ENCODE assay signal across 31 cellular contexts in the genomic region with DNA sequence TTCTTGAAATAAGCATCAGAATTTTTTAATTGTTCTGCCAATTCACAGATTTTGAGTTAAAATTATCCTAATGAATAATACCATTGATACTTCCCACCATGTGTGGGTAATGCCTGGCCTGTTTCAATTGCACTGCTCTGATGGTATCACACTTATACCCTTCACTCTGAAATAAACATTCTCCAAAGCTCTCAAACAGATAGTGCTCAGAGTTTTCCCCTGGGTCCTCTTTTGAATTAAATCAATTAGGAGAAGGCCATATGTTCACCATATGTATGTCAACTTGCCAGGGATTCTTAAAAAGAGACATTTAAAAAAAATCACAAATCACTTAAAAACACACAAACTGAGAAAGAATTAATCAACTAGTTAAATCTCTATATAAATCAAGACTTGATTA.
DNase-seq lines count a peak whose midpoint lies in the region; TF ChIP-seq lines count a peak whose summit lies in the region.
"Had no signal": no experiment of that assay in that cellular context is flagged by ENCODE, and none has a peak within 500 bp of the region (broad histone marks: within the 10 kb centered on the region; RNA-seq: fewer than 3 reads in every experiment).

No MANE protein-coding gene starts in this region.

- no peaks in the 10 kb centered on the region for H3K27me3 ChIP-seq in spleen (replicated peaks in 1 of 7)
- H3K27me3 ChIP-seq: BLaER1, colonic mucosa, Peyer's patch, sigmoid colon had no signal

- H3K36me3 ChIP-seq in spleen: no peaks in the 10 kb centered on the region
- H3K36me3 ChIP-seq: BLaER1, colonic mucosa, Peyer's patch, sigmoid colon had no signal

- peak; percentile 7 for DNase-seq in EL
- peak; percentile 70 for DNase-seq in NCI-H524 treated with DMSO at 0.1 percent for 48 hours (lab: John Stamatoyannopoulos, UW)
- DNase-seq in cerebellar cortex (ENCODE audit: low spot score): peak; percentile 31
- DNase-seq in activated gamma-delta T cell treated with Interleukin-2 at 50 U/mL for 16 hours: no peak
- no peak for DNase-seq in spleen
- DNase-seq in chondrocyte (ENCODE audit: low spot score): no peak
- DNase-seq in NCI-H128 (lab: John Stamatoyannopoulos, UW; ENCODE audit: unreplicated experiment): no peak
- DNase-seq: activated CD4-positive, alpha-beta T cell treated with anti-CD3 and anti-CD28 coated beads, Interleukin-2, amount 50 U/mL, for 1 hour; activated effector memory CD4-positive, alpha-beta T cell treated with Interleukin-2 at 50 U/mL for 16 hours; activated naive CD8-positive, alpha-beta T cell treated with anti-CD3 and anti-CD28 coated beads for 36 hours; activated T-cell treated with anti-CD3 and anti-CD28 coated beads, Interleukin-2, amount 50 U/mL, for 1 hour; aorta; colonic mucosa; DMS79 treated with DMSO at 0.1 percent for 48 hours; effector memory CD4-positive, alpha-beta T cell; foreskin melanocyte; GM23248; MM.1S; naive thymus-derived CD4-positive, alpha-beta T cell; NCI-H1105 treated with DMSO at 0.1 percent for 48 hours; NCI-H526; Peyer's patch; psoas muscle; SIG-M5; sigmoid colon; T1000 had no signal

- H3K36me3 Mint-ChIP-seq in nephron (ENCODE audit: low read depth): no peaks in the 10 kb centered on the region
- H3K36me3 Mint-ChIP-seq in chondrocyte (ENCODE audit: low read depth): no peaks in the 10 kb centered on the region
- H3K36me3 Mint-ChIP-seq: activated naive CD8-positive, alpha-beta T cell treated with anti-CD3 and anti-CD28 coated beads for 36 hours; mesothelial cell of epicardium; naive thymus-derived CD4-positive, alpha-beta T cell; stimulated activated effector memory CD8-positive, alpha-beta T cell treated with anti-CD3 and anti-CD28 coated beads, Interleukin-12 subunit alpha, Interleukin-12 subunit beta, amount 100 ng/mL, for 72 hours; type B pancreatic cell had no signal

- H3K27me3 Mint-ChIP-seq in nephron (ENCODE audit: low read depth): no peaks in the 10 kb centered on the region
- H3K27me3 Mint-ChIP-seq in chondrocyte (ENCODE audit: low read depth): no peaks in the 10 kb centered on the region
- H3K27me3 Mint-ChIP-seq: activated naive CD8-positive, alpha-beta T cell treated with anti-CD3 and anti-CD28 coated beads for 36 hours; type B pancreatic cell had no signal

- H3K4me1 Mint-ChIP-seq in nephron: peaks cover 77% of the 10 kb centered on the region
- H3K4me1 Mint-ChIP-seq in chondrocyte (ENCODE audit: low read depth): no peaks in the 10 kb centered on the region
- H3K4me1 Mint-ChIP-seq: activated naive CD8-positive, alpha-beta T cell treated with anti-CD3 and anti-CD28 coated beads for 36 hours; stimulated activated effector memory CD8-positive, alpha-beta T cell treated with anti-CD3 and anti-CD28 coated beads, Interleukin-12 subunit alpha, Interleukin-12 subunit beta, amount 100 ng/mL, for 72 hours had no signal

- intact Hi-C loops in spleen (cut with DNase I; ENCODE audit: low total_unique reads): no loop called here

- H3K4me3 Mint-ChIP-seq in nephron: no peak overlapping the region
- no peak overlapping the region for H3K4me3 Mint-ChIP-seq in chondrocyte (ENCODE audit: unreplicated experiment)
- H3K4me3 Mint-ChIP-seq: activated naive CD8-positive, alpha-beta T cell treated with anti-CD3 and anti-CD28 coated beads for 36 hours; mesothelial cell of epicardium; naive thymus-derived CD4-positive, alpha-beta T cell; stimulated activated effector memory CD8-positive, alpha-beta T cell treated with anti-CD3 and anti-CD28 coated beads, Interleukin-12 subunit alpha, Interleukin-12 subunit beta, amount 100 ng/mL, for 72 hours; type B pancreatic cell had no signal

- TF ChIP-seq CTCF in nephron (IDR thresholded peaks at IDR 0.05; ENCODE audit: unreplicated experiment in 3 of 3) (no peak), spleen (IDR thresholded peaks at IDR 0.05 in 8 of 11, conservative IDR thresholded peaks at IDR 0.05 in 3 of 11) (no peak), chondrocyte (IDR thresholded peaks at IDR 0.05) (no peak)

- H3K9me3 Mint-ChIP-seq in nephron (no peaks in the 10 kb centered on the region), chondrocyte (ENCODE audit: low read depth) (no peaks in the 10 kb centered on the region)
- H3K9me3 Mint-ChIP-seq: activated naive CD8-positive, alpha-beta T cell treated with anti-CD3 and anti-CD28 coated beads for 36 hours; mesothelial cell of epicardium; stimulated activated effector memory CD8-positive, alpha-beta T cell treated with anti-CD3 and anti-CD28 coated beads, Interleukin-12 subunit alpha, Interleukin-12 subunit beta, amount 100 ng/mL, for 72 hours; type B pancreatic cell had no signal

- H3K4me1 ChIP-seq in spleen: peaks cover 0 to 23% (median 16%) of the 10 kb centered on the region in 6 donors
- H3K4me1 ChIP-seq: colonic mucosa, Peyer's patch, psoas muscle, sigmoid colon had no signal

- H3K27ac Mint-ChIP-seq in nephron (peak overlapping the region in 2 of 3 experiments; percentile 32 to 57), chondrocyte (ENCODE audit: unreplicated experiment) (no peak overlapping the region)
- H3K27ac Mint-ChIP-seq: activated naive CD8-positive, alpha-beta T cell treated with anti-CD3 and anti-CD28 coated beads for 36 hours; naive thymus-derived CD4-positive, alpha-beta T cell; stimulated activated effector memory CD8-positive, alpha-beta T cell treated with anti-CD3 and anti-CD28 coated beads, Interleukin-12 subunit alpha, Interleukin-12 subunit beta, amount 100 ng/mL, for 72 hours; type B pancreatic cell had no signal

- H3K4me3 ChIP-seq in spleen: no peak overlapping the region
- H3K4me3 ChIP-seq: BLaER1, colonic mucosa, GM23248, Peyer's patch, psoas muscle, sigmoid colon had no signal

- no peaks in the 10 kb centered on the region for H3K9me3 ChIP-seq in spleen
- H3K9me3 ChIP-seq: BLaER1, colonic mucosa, Peyer's patch, psoas muscle had no signal

- no peak overlapping the region for H3K27ac ChIP-seq in spleen
- H3K27ac ChIP-seq: BLaER1, colonic mucosa, GM23248, Peyer's patch, psoas muscle, sigmoid colon had no signal

- no peak for TF ChIP-seq POLR2A in spleen (IDR thresholded peaks at IDR 0.05)

Comparison
In these comparisons a context has a peak if more than half of its experiments do, and no peak if none do; other contexts are left out.
1. DNase-seq: peak in EL (single experiment), NCI-H524 treated with DMSO at 0.1 percent for 48 hours (single experiment) and cerebellar cortex (single experiment); none in activated gamma-delta T cell treated with Interleukin-2 at 50 U/mL for 16 hours (single experiment), spleen (single experiment), chondrocyte (single experiment) and NCI-H128 (single experiment).